In the genomic region with DNA sequence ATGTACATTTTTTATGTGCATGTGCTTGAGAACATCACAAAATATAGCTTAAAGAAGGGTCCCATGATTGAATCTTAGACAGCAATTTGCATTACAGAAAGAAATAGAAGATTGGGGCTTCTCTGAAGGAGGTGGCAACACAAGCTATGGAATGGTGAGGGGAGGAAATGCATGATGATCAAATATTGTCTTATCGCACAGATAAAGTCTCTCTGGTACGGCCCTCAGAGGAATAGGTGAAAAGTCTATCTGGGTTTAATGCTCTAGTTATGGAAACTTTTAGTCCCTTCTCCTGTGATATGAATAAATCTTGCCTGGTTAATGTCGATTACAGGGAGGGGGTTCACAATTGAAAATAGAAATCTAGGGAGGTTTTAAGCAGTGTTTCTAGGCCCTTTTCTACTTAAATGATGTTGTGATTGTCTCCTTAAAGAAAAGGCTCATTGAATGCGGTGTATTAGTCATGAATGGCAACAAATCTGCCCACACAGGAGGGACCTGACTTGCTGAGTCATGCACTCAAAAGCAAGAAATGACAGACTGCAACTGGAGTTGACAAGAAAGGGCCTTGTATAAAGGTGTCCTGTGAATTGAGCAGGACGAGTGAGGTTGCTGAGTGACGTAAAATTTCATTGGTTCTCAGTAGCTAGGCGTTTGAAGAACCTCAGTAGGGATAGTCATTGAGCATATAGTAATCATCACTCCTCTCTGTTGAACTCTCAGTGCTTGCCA, we compare ENCODE assay signal across 8 cellular contexts.
DNase-seq lines count a peak whose midpoint lies in the region; ATAC-seq and TF ChIP-seq lines count a peak whose summit lies in the region.

No MANE protein-coding gene starts in this region.

- H3K27ac ChIP-seq in coronary artery = no peak overlapping the region

- no peak overlapping the region for H3K27ac Mint-ChIP-seq in activated naive CD8-positive, alpha-beta T cell treated with anti-CD3 and anti-CD28 coated beads, Interleukin-2, amount 50 U/mL, for 24 hours
- no peak overlapping the region for H3K27ac Mint-ChIP-seq in activated naive CD8-positive, alpha-beta T cell treated with anti-CD3 and anti-CD28 coated beads for 36 hours
- peak overlapping the region; percentile 22 for H3K27ac Mint-ChIP-seq in chondrocyte (ENCODE audit: unreplicated experiment)
- no peak overlapping the region for H3K27ac Mint-ChIP-seq in activated CD4-positive, alpha-beta T cell treated with anti-CD3 and anti-CD28 coated beads, Interleukin-2, amount 10 ng/mL, durations not matched to agents 7 days and 5 days

- peaks cover 14% of the 10 kb centered on the region for H3K9me3 Mint-ChIP-seq in activated naive CD8-positive, alpha-beta T cell treated with anti-CD3 and anti-CD28 coated beads, Interleukin-2, amount 50 U/mL, for 24 hours
- peaks cover 8% of the 10 kb centered on the region for H3K9me3 Mint-ChIP-seq in activated naive CD8-positive, alpha-beta T cell treated with anti-CD3 and anti-CD28 coated beads for 36 hours
- peaks cover 20% of the 10 kb centered on the region for H3K9me3 Mint-ChIP-seq in chondrocyte (ENCODE audit: low read depth)
- H3K9me3 Mint-ChIP-seq in activated CD4-positive, alpha-beta T cell treated with anti-CD3 and anti-CD28 coated beads, Interleukin-2, amount 10 ng/mL, durations not matched to agents 7 days and 5 days = peaks cover 5% of the 10 kb centered on the region

- no peak overlapping the region for H3K4me3 Mint-ChIP-seq in activated naive CD8-positive, alpha-beta T cell treated with anti-CD3 and anti-CD28 coated beads, Interleukin-2, amount 50 U/mL, for 24 hours
- no peak overlapping the region for H3K4me3 Mint-ChIP-seq in activated naive CD8-positive, alpha-beta T cell treated with anti-CD3 and anti-CD28 coated beads for 36 hours
- H3K4me3 Mint-ChIP-seq in chondrocyte (ENCODE audit: unreplicated experiment) = no peak overlapping the region
- no peak overlapping the region for H3K4me3 Mint-ChIP-seq in activated CD4-positive, alpha-beta T cell treated with anti-CD3 and anti-CD28 coated beads, Interleukin-2, amount 10 ng/mL, durations not matched to agents 7 days and 5 days

- ATAC-seq in activated naive CD8-positive, alpha-beta T cell treated with anti-CD3 and anti-CD28 coated beads, Interleukin-2, amount 50 U/mL, for 24 hours = peak; percentile 63
- ATAC-seq in HG03575 (IDR thresholded peaks at IDR 0.05; ENCODE audit: extremely low read depth, insufficient number of reproducible peaks, low FRiP score, unreplicated experiment) = peak; percentile 77

- no peak for TF ChIP-seq CTCF in chondrocyte (IDR thresholded peaks at IDR 0.05)
- TF ChIP-seq CTCF in coronary artery (IDR thresholded peaks at IDR 0.05) = no peak

- H3K4me3 ChIP-seq in coronary artery = no peak overlapping the region

- no peak for DNase-seq in activated naive CD8-positive, alpha-beta T cell treated with anti-CD3 and anti-CD28 coated beads, Interleukin-2, amount 50 U/mL, for 24 hours
- DNase-seq in activated naive CD8-positive, alpha-beta T cell treated with anti-CD3 and anti-CD28 coated beads for 36 hours = no peak
- DNase-seq in chondrocyte (ENCODE audit: low spot score) = no peak
- peak; percentile 40 for DNase-seq in stimulated activated CD4-positive, alpha-beta T cell treated with anti-CD3 and anti-CD28 coated beads, Interleukin-1b, Interleukin-23, amount 100 ng/mL, for 48 hours
- DNase-seq in coronary artery (ENCODE audit: low spot score) = no peak
- no peak for DNase-seq in activated CD4-positive, alpha-beta T cell treated with anti-CD3 and anti-CD28 coated beads, Interleukin-2, amount 10 ng/mL, durations not matched to agents 7 days and 5 days
- no peak for DNase-seq in inferior parietal cortex (ENCODE audit: extremely low spot score)

- H3K36me3 Mint-ChIP-seq in activated naive CD8-positive, alpha-beta T cell treated with anti-CD3 and anti-CD28 coated beads, Interleukin-2, amount 50 U/mL, for 24 hours (ENCODE audit: low read depth) = no peaks in the 10 kb centered on the region
- H3K36me3 Mint-ChIP-seq in activated naive CD8-positive, alpha-beta T cell treated with anti-CD3 and anti-CD28 coated beads for 36 hours = no peaks in the 10 kb centered on the region
- H3K36me3 Mint-ChIP-seq in chondrocyte (ENCODE audit: low read depth) = peaks cover 4% of the 10 kb centered on the region
- H3K36me3 Mint-ChIP-seq in activated CD4-positive, alpha-beta T cell treated with anti-CD3 and anti-CD28 coated beads, Interleukin-2, amount 10 ng/mL, durations not matched to agents 7 days and 5 days (ENCODE audit: low read depth) = no peaks in the 10 kb centered on the region

- H3K4me1 Mint-ChIP-seq in activated naive CD8-positive, alpha-beta T cell treated with anti-CD3 and anti-CD28 coated beads, Interleukin-2, amount 50 U/mL, for 24 hours = peaks cover 5% of the 10 kb centered on the region
- H3K4me1 Mint-ChIP-seq in activated naive CD8-positive, alpha-beta T cell treated with anti-CD3 and anti-CD28 coated beads for 36 hours = peaks cover 3% of the 10 kb centered on the region
- H3K4me1 Mint-ChIP-seq in chondrocyte (ENCODE audit: low read depth) = peaks cover 9% of the 10 kb centered on the region
- H3K4me1 Mint-ChIP-seq in activated CD4-positive, alpha-beta T cell treated with anti-CD3 and anti-CD28 coated beads, Interleukin-2, amount 10 ng/mL, durations not matched to agents 7 days and 5 days = peaks cover 2% of the 10 kb centered on the region

- POLR2A ChIA-PET in activated CD4-positive, alpha-beta T cell treated with anti-CD3 and anti-CD28 coated beads, Interleukin-2, amount 10 ng/mL, durations not matched to agents 7 days and 5 days (lab: Charles Lee) = no interaction called here

- no peaks in the 10 kb centered on the region for H3K27me3 Mint-ChIP-seq in activated naive CD8-positive, alpha-beta T cell treated with anti-CD3 and anti-CD28 coated beads, Interleukin-2, amount 50 U/mL, for 24 hours
- no peaks in the 10 kb centered on the region for H3K27me3 Mint-ChIP-seq in activated naive CD8-positive, alpha-beta T cell treated with anti-CD3 and anti-CD28 coated beads for 36 hours
- H3K27me3 Mint-ChIP-seq in chondrocyte (ENCODE audit: low read depth) = no peaks in the 10 kb centered on the region
- no peaks in the 10 kb centered on the region for H3K27me3 Mint-ChIP-seq in activated CD4-positive, alpha-beta T cell treated with anti-CD3 and anti-CD28 coated beads, Interleukin-2, amount 10 ng/mL, durations not matched to agents 7 days and 5 days

- CTCF ChIA-PET in activated CD4-positive, alpha-beta T cell treated with anti-CD3 and anti-CD28 coated beads, Interleukin-2, amount 10 ng/mL, durations not matched to agents 7 days and 5 days (lab: Charles Lee) = no interaction called here
